Comparison of ENCODE assay signal across 17 cellular contexts in genomic region chr11:120134106-120134930, GRCh38. TPM values are rescaled to one million over a fixed set of nuclear protein-coding genes. Genes with fewer than 3 reads are reported as not detected.
DNase-seq lines count a peak whose midpoint lies in the region; ATAC-seq and TF ChIP-seq lines count a peak whose summit lies in the region.
"Had no signal": no experiment of that assay in that cellular context is flagged by ENCODE, and none has a peak within 500 bp of the region (broad histone marks: within the 10 kb centered on the region; RNA-seq: fewer than 3 reads in every experiment).

No MANE protein-coding gene starts in this region.

- no peaks in the 10 kb centered on the region for H3K9me3 ChIP-seq in BE2C
- no peaks in the 10 kb centered on the region for H3K9me3 ChIP-seq in RWPE2 (ENCODE audit: severe bottlenecking)
- no peaks in the 10 kb centered on the region for H3K9me3 ChIP-seq in esophagus (ENCODE audit: control insufficient read depth in 2 of 2, insufficient read depth in 1 of 2, low read depth in 1 of 2, low read length in 1 of 2)
- no peaks in the 10 kb centered on the region for H3K9me3 ChIP-seq in ovary
- H3K9me3 ChIP-seq in endodermal cell (ENCODE audit: control insufficient read depth, low read length): no peaks in the 10 kb centered on the region
- H3K9me3 ChIP-seq: right atrium auricular region had no signal

- H3K36me3 Mint-ChIP-seq in endodermal cell (ENCODE audit: low read depth): no peaks in the 10 kb centered on the region
- H3K36me3 Mint-ChIP-seq: naive thymus-derived CD8-positive, alpha-beta T cell had no signal

- H3K36me3 ChIP-seq in BE2C: no peaks in the 10 kb centered on the region
- H3K36me3 ChIP-seq in RWPE2 (ENCODE audit: low read depth): peaks cover 60% of the 10 kb centered on the region
- H3K36me3 ChIP-seq in esophagus (ENCODE audit: control insufficient read depth in 2 of 2, insufficient read depth in 2 of 2, low read length in 1 of 2): peaks cover 0 to 20% of the 10 kb centered on the region in 2 donors
- H3K36me3 ChIP-seq in ovary: no peaks in the 10 kb centered on the region
- no peaks in the 10 kb centered on the region for H3K36me3 ChIP-seq in endodermal cell (ENCODE audit: control insufficient read depth, insufficient read depth, low read length)
- H3K36me3 ChIP-seq: right atrium auricular region had no signal

- WGBS in esophagus, 2 donors: 48 to 76% methylated on average over 14 of the region's 14 CpGs
- 87 to 92% (median 90%) methylated on average over 14 of the region's 14 CpGs for WGBS in ovary, 3 donors
- 92 to 94% methylated on average over 11 to 14 of the region's 14 CpGs for WGBS in endodermal cell (ENCODE audit: insufficient coverage in 1 of 2, insufficient read length in 1 of 2), 2 experiments

- no peak for TF ChIP-seq POLR2A in ovary (IDR thresholded peaks at IDR 0.05)

- no peak overlapping the region for H3K9ac ChIP-seq in endodermal cell (ENCODE audit: extremely low read depth, low read length, poor library complexity, severe bottlenecking)

- H3K27me3 Mint-ChIP-seq in endodermal cell (ENCODE audit: insufficient read depth): peaks cover 78% of the 10 kb centered on the region

- DNase-seq in BE2C: peak; percentile 1
- peak; percentile 30 for DNase-seq in RWPE2 (ENCODE audit: low spot score)
- DNase-seq in ovary: peak in 3 of 5 donors; percentile 3 to 14 (median 7)
- DNase-seq in endodermal cell: no peak
- no peak for DNase-seq in T-helper 1 cell
- DNase-seq: activated T-cell treated with anti-CD3 and anti-CD28 coated beads, Interleukin-2, amount 50 U/mL, for 4 hours; erythroblast; MM.1S; stimulated activated CD4-positive, alpha-beta T cell treated with anti-CD3 and anti-CD28 coated beads, Interleukin-2, amount 100 ng/mL, for 48 hours; trophoblast cell had no signal

- H3K27me3 ChIP-seq in BE2C (no peaks in the 10 kb centered on the region), RWPE2 (ENCODE audit: insufficient read depth, poor library complexity, severe bottlenecking) (no peaks in the 10 kb centered on the region), esophagus (ENCODE audit: control insufficient read depth in 1 of 2, insufficient read depth in 2 of 2, low read length in 2 of 2) (no peaks in the 10 kb centered on the region), ovary (no peaks in the 10 kb centered on the region), endodermal cell (ENCODE audit: control insufficient read depth, insufficient read depth, low read length, poor library complexity, severe bottlenecking) (peaks cover 53% of the 10 kb centered on the region)
- H3K27me3 ChIP-seq: right atrium auricular region had no signal

- TF ChIP-seq EP300 in ovary (IDR thresholded peaks at IDR 0.05): no peak

- no peaks in the 10 kb centered on the region for H3K9me3 Mint-ChIP-seq in endodermal cell
- H3K9me3 Mint-ChIP-seq: activated T-cell treated with anti-CD3 and anti-CD28 coated beads, Interleukin-2, amount 50 U/mL, for 4 hours; naive thymus-derived CD8-positive, alpha-beta T cell; T-helper 1 cell treated with Interleukin-12 subunit alpha and Interleukin-12 subunit beta and Interleukin-4 antibody, amounts not matched to agents 30 μg/mL and 1 μg/mL, for 36 hours had no signal

- H3K27ac Mint-ChIP-seq in endodermal cell: no peak overlapping the region
- H3K27ac Mint-ChIP-seq: naive thymus-derived CD8-positive, alpha-beta T cell; T-helper 1 cell treated with Interleukin-12 subunit alpha and Interleukin-12 subunit beta and Interleukin-4 antibody, amounts not matched to agents 30 μg/mL and 1 μg/mL, for 36 hours had no signal

- H3K4me3 Mint-ChIP-seq in endodermal cell: no peak overlapping the region
- H3K4me3 Mint-ChIP-seq: activated T-cell treated with anti-CD3 and anti-CD28 coated beads, Interleukin-2, amount 50 U/mL, for 4 hours; naive thymus-derived CD8-positive, alpha-beta T cell; T-helper 1 cell treated with Interleukin-12 subunit alpha and Interleukin-12 subunit beta and Interleukin-4 antibody, amounts not matched to agents 30 μg/mL and 1 μg/mL, for 36 hours had no signal

- H3K4me3 ChIP-seq in BE2C (ENCODE audit: low read depth, low read length) (no peak overlapping the region), RWPE2 (ENCODE audit: severe bottlenecking) (peak overlapping the region; percentile 57), esophagus (ENCODE audit: low read depth in 1 of 2, low read length in 2 of 2) (peak overlapping the region; percentile 56 to 93), ovary (no peak overlapping the region), endodermal cell (ENCODE audit: low read length) (no peak overlapping the region)
- H3K4me3 ChIP-seq: right atrium auricular region had no signal

- H3K4me1 Mint-ChIP-seq in endodermal cell: peaks cover 3% of the 10 kb centered on the region
- H3K4me1 Mint-ChIP-seq: naive thymus-derived CD8-positive, alpha-beta T cell had no signal

- TF ChIP-seq CTCF in BE2C (IDR thresholded peaks at IDR 0.05; ENCODE audit: low read depth, low read length): no peak
- TF ChIP-seq CTCF in RWPE2 (IDR thresholded peaks at IDR 0.05; ENCODE audit: poor library complexity, severe bottlenecking): no peak
- TF ChIP-seq CTCF in ovary (IDR thresholded peaks at IDR 0.05): no peak
- TF ChIP-seq CTCF in endodermal cell (conservative IDR thresholded peaks at IDR 0.05): no peak

- peaks cover 11% of the 10 kb centered on the region for H3K4me1 ChIP-seq in BE2C
- H3K4me1 ChIP-seq in RWPE2 (ENCODE audit: insufficient read depth, poor library complexity, severe bottlenecking): peaks cover 42% of the 10 kb centered on the region
- peaks cover 0 to 18% of the 10 kb centered on the region in 2 donors for H3K4me1 ChIP-seq in esophagus (ENCODE audit: control insufficient read depth in 2 of 2, insufficient read depth in 2 of 2, low read length in 1 of 2)
- H3K4me1 ChIP-seq in ovary (ENCODE audit: insufficient read depth): no peaks in the 10 kb centered on the region
- H3K4me1 ChIP-seq in endodermal cell (ENCODE audit: control insufficient read depth, insufficient read depth, low read length): peaks cover 3% of the 10 kb centered on the region
- H3K4me1 ChIP-seq: right atrium auricular region had no signal

- intact Hi-C loops in ovary (cut with DNase I): no loop called here

- no peak for ATAC-seq in RWPE2 (ENCODE audit: low read depth)
- no peak for ATAC-seq in HG02642 (IDR thresholded peaks at IDR 0.05; ENCODE audit: poor library complexity, unreplicated experiment)
- no peak for ATAC-seq in GM21360 (IDR thresholded peaks at IDR 0.05; ENCODE audit: unreplicated experiment)
- ATAC-seq: naive thymus-derived CD8-positive, alpha-beta T cell had no signal

- H3K27ac ChIP-seq in RWPE2 (ENCODE audit: poor library complexity, severe bottlenecking) (peak overlapping the region; percentile 64), esophagus (ENCODE audit: low read depth in 2 of 2, low read length in 1 of 2) (peak overlapping the region; percentile 86 to 96), ovary (no peak overlapping the region), endodermal cell (ENCODE audit: low read depth, low read length) (no peak overlapping the region)
- H3K27ac ChIP-seq: right atrium auricular region had no signal

RNA-seq across cellular contexts. Expression of gene TRIM29, which starts 3.6 kb away (rescaled TPM):
- 1.8 TPM for polyA plus RNA-seq in BE2C (2012; ENCODE audit: insufficient read depth, insufficient read length, low read depth)
- polyA plus RNA-seq in esophagus (1,000 to 10,000 TPM in 1 of 2 donors, 100 to 1,000 TPM in 1; 943 to 1,078 TPM), ovary (1 to 10 TPM in 1 of 2 donors, under 1 TPM in 1; 0.11 to 1.0 TPM)
- total RNA-seq in ovary (1 to 10 TPM in 6 of 7 donors, not detected in 1; 1.1 to 5.9 (median 1.6) TPM), endodermal cell (not detected)
- not detected for polyA plus RNA-seq in endodermal cell (2013, experiment 1 of 2)
- 0.17 TPM for polyA plus RNA-seq in endodermal cell (2013, experiment 2 of 2)
- total RNA-seq: activated T-cell treated with anti-CD3 and anti-CD28 coated beads, Interleukin-2, amount 50 U/mL, for 4 hours; HT1080; naive thymus-derived CD8-positive, alpha-beta T cell had no signal
- polyA plus RNA-seq: naive thymus-derived CD8-positive, alpha-beta T cell had no signal

Comparison
In these comparisons a context has a peak if more than half of its experiments do, and no peak if none do; other contexts are left out.
1. DNase-seq: peak in BE2C (single experiment), RWPE2 (single experiment) and ovary (3 of 5); none in endodermal cell (single experiment) and T-helper 1 cell (0 of 5).
2. H3K4me3 ChIP-seq: peak in RWPE2 (single experiment) and esophagus (2 of 2); none in BE2C (single experiment), ovary (single experiment) and endodermal cell (single experiment).
3. H3K27ac ChIP-seq: peak in RWPE2 (single experiment) and esophagus (2 of 2); none in ovary (0 of 2) and endodermal cell (single experiment).